8 cellular contexts compared by ENCODE assay signal in genomic region chr11:62552465-62552782, GRCh38. TPM values are rescaled to one million over a fixed set of nuclear protein-coding genes. Genes with fewer than 3 reads are reported as not detected.
DNase-seq lines count a peak whose midpoint lies in the region; ATAC-seq and TF ChIP-seq lines count a peak whose summit lies in the region.

No MANE protein-coding gene starts in this region.

- H3K4me1 ChIP-seq in ascending aorta, result peaks cover 41 to 86% of the 10 kb centered on the region in 2 donors
- H3K4me1 ChIP-seq in liver (ENCODE audit: control insufficient read depth in 4 of 4, insufficient read depth in 4 of 4, low read length in 3 of 4), result peaks cover 12 to 76% (median 57%) of the 10 kb centered on the region in 4 donors
- peaks cover 93 to 100% (median 96%) of the 10 kb centered on the region in 4 donors for H3K4me1 ChIP-seq in upper lobe of left lung

- peaks cover 3% of the 10 kb centered on the region for H3K27me3 Mint-ChIP-seq in activated naive CD4-positive, alpha-beta T cell treated with anti-CD3 and anti-CD28 coated beads for 36 hours (ENCODE audit: low read depth)

- WGBS in liver, result 59% methylated on average over 4 of the region's 4 CpGs
- WGBS in upper lobe of left lung, 2 donors, result 40 to 44% methylated on average over 4 of the region's 4 CpGs
- 15 to 19% methylated on average over 4 of the region's 4 CpGs for WGBS in lower leg skin, 2 donors

- H3K4me3 Mint-ChIP-seq in activated naive CD4-positive, alpha-beta T cell treated with anti-CD3 and anti-CD28 coated beads for 36 hours, result no peak overlapping the region

- H3K9ac ChIP-seq in liver (ENCODE audit: low read depth in 1 of 2, low read length in 2 of 2), result peak overlapping the region in 1 of 2 donors; percentile 68

- intact Hi-C loops in activated naive CD4-positive, alpha-beta T cell treated with anti-CD3 and anti-CD28 coated beads for 36 hours (cut with micrococcal nuclease), result loop anchor here (1.0 to 10.0 kb wide), 2 partner anchors 39 to 1132 kb away; partner anchors contain the start of genes RTN3 and TUT1
- intact Hi-C loops in ascending aorta (cut with DNase I) (no loop called here), lower leg skin (cut with DNase I; ENCODE audit: low total_unique reads) (no loop called here)

- TF ChIP-seq CTCF in ascending aorta (IDR thresholded peaks at IDR 0.05) (no peak), liver (IDR thresholded peaks at IDR 0.05; ENCODE audit: low read depth, low read length, missing input control) (no peak), upper lobe of left lung (IDR thresholded peaks at IDR 0.05) (no peak), lower leg skin (IDR thresholded peaks at IDR 0.05) (no peak)

- TF ChIP-seq EP300 in upper lobe of left lung (IDR thresholded peaks at IDR 0.05), result no peak

- H3K36me3 Mint-ChIP-seq in activated naive CD4-positive, alpha-beta T cell treated with anti-CD3 and anti-CD28 coated beads for 36 hours (ENCODE audit: low read depth), result peaks cover 13% of the 10 kb centered on the region

- no peaks in the 10 kb centered on the region for H3K9me3 ChIP-seq in ascending aorta
- H3K9me3 ChIP-seq in liver (ENCODE audit: control insufficient read depth in 4 of 4, low read length in 3 of 4), result no peaks in the 10 kb centered on the region
- H3K9me3 ChIP-seq in upper lobe of left lung, result no peaks in the 10 kb centered on the region

- no peak for TF ChIP-seq POLR2A in upper lobe of left lung (IDR thresholded peaks at IDR 0.05)
- no peak for TF ChIP-seq POLR2A in lower leg skin (IDR thresholded peaks at IDR 0.05)

- H3K4me1 Mint-ChIP-seq in activated naive CD4-positive, alpha-beta T cell treated with anti-CD3 and anti-CD28 coated beads for 36 hours (ENCODE audit: low read depth), result peaks cover 72% of the 10 kb centered on the region

- H3K4me3 ChIP-seq in ascending aorta (peak overlapping the region in 1 of 2 donors; percentile 55), liver (ENCODE audit: low read depth in 1 of 3, low read length in 3 of 3) (no peak overlapping the region), upper lobe of left lung (peak overlapping the region in 2 of 4 donors; percentile 26 to 29), lower leg skin (ENCODE audit: low read depth, poor library complexity, severe bottlenecking) (no peak overlapping the region)

- TF ChIP-seq RAD21 in liver (IDR thresholded peaks at IDR 0.05), result no peak

- no peak for ATAC-seq in upper lobe of left lung (ENCODE audit: low FRiP score in 2 of 2)
- ATAC-seq in HG03432 (IDR thresholded peaks at IDR 0.05; ENCODE audit: unreplicated experiment), result no peak

- H3K27ac ChIP-seq in ascending aorta (peak overlapping the region; percentile 94 to 96), liver (ENCODE audit: low read depth in 1 of 2, low read length in 2 of 2) (peak overlapping the region; percentile 83 to 84), upper lobe of left lung (peak overlapping the region; percentile 92 to 98 (median 95))

- H3K27me3 ChIP-seq in ascending aorta (no peaks in the 10 kb centered on the region), liver (ENCODE audit: control insufficient read depth in 4 of 4, insufficient read depth in 4 of 4, low read length in 3 of 4) (no peaks in the 10 kb centered on the region), upper lobe of left lung (no peaks in the 10 kb centered on the region)

- H3K27ac Mint-ChIP-seq in activated naive CD4-positive, alpha-beta T cell treated with anti-CD3 and anti-CD28 coated beads for 36 hours, result peak overlapping the region; percentile 67

- peak; percentile 32 for DNase-seq in activated naive CD4-positive, alpha-beta T cell treated with anti-CD3 and anti-CD28 coated beads for 36 hours
- DNase-seq in activated naive CD4-positive, alpha-beta T cell (lab: John Stamatoyannopoulos, UW), result no peak
- DNase-seq in ascending aorta (ENCODE audit: low spot score in 2 of 2), result no peak
- no peak for DNase-seq in upper lobe of left lung
- no peak for DNase-seq in lower leg skin (ENCODE audit: low spot score in 2 of 2)
- no peak for DNase-seq in HUDEP-2 (lab: John Stamatoyannopoulos, UW; ENCODE audit: unreplicated experiment in 76 of 76)

- CTCF ChIA-PET in activated naive CD4-positive, alpha-beta T cell treated with anti-CD3 and anti-CD28 coated beads for 36 hours (lab: Charles Lee), result interaction anchor here (0.5 to 6.0 kb wide), 10 partner anchors 7 to 168 kb away, joined by 3 to 55 read pairs (median 5); no protein-coding TSS in a partner anchor

- no peaks in the 10 kb centered on the region for H3K36me3 ChIP-seq in ascending aorta
- H3K36me3 ChIP-seq in liver (ENCODE audit: control insufficient read depth in 4 of 4, insufficient read depth in 3 of 4, low read depth in 1 of 4, low read length in 3 of 4), result peaks cover 0 to 4% (median 0%) of the 10 kb centered on the region in 4 donors
- H3K36me3 ChIP-seq in upper lobe of left lung, result no peaks in the 10 kb centered on the region

- peaks cover 1% of the 10 kb centered on the region for H3K9me3 Mint-ChIP-seq in activated naive CD4-positive, alpha-beta T cell treated with anti-CD3 and anti-CD28 coated beads for 36 hours

TF ChIP-seq in liver, 16 proteins besides CTCF, POLR2A, EP300 and RAD21 (continues in another document):
- no peak for TF ChIP-seq FOXA2 (IDR thresholded peaks at IDR 0.05)
- TF ChIP-seq TAF1 (conservative IDR thresholded peaks at IDR 0.05), result no peak
- TF ChIP-seq, protein P1, sequence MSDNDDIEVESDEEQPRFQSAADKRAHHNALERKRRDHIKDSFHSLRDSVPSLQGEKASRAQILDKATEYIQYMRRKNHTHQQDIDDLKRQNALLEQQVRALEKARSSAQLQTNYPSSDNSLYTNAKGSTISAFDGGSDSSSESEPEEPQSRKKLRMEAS (IDR thresholded peaks at IDR 0.05), result no peak
- no peak for TF ChIP-seq EGR1 (IDR thresholded peaks at IDR 0.05; ENCODE audit: low read depth in 2 of 2)
- TF ChIP-seq SP1 (IDR thresholded peaks at IDR 0.05), result no peak
- no peak for TF ChIP-seq HNF4G (IDR thresholded peaks at IDR 0.05)
- no peak for TF ChIP-seq NR2F2 (IDR thresholded peaks at IDR 0.05)
- TF ChIP-seq FOXA1 (IDR thresholded peaks at IDR 0.05), result no peak
- TF ChIP-seq JUND (IDR thresholded peaks at IDR 0.05), result no peak
- TF ChIP-seq, protein P2, sequence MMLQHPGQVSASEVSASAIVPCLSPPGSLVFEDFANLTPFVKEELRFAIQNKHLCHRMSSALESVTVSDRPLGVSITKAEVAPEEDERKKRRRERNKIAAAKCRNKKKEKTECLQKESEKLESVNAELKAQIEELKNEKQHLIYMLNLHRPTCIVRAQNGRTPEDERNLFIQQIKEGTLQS (IDR thresholded peaks at IDR 0.05), result no peak
- TF ChIP-seq, protein P3, sequence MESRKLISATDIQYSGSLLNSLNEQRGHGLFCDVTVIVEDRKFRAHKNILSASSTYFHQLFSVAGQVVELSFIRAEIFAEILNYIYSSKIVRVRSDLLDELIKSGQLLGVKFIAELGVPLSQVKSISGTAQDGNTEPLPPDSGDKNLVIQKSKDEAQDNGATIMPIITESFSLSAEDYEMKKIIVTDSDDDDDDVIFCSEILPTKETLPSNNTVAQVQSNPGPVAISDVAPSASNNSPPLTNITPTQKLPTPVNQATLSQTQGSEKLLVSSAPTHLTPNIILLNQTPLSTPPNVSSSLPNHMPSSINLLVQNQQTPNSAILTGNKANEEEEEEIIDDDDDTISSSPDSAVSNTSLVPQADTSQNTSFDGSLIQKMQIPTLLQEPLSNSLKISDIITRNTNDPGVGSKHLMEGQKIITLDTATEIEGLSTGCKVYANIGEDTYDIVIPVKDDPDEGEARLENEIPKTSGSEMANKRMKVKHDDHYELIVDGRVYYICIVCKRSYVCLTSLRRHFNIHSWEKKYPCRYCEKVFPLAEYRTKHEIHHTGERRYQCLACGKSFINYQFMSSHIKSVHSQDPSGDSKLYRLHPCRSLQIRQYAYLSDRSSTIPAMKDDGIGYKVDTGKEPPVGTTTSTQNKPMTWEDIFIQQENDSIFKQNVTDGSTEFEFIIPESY (IDR thresholded peaks at IDR 0.05), result no peak
- TF ChIP-seq GABPA (IDR thresholded peaks at IDR 0.05 in 1 of 2, conservative IDR thresholded peaks at IDR 0.05 in 1 of 2), result no peak
- TF ChIP-seq RXRA (IDR thresholded peaks at IDR 0.05), result no peak

RNA-seq across cellular contexts. Expression of gene AHNAK, which starts 5.8 kb away (rescaled TPM):
- total RNA-seq in activated naive CD4-positive, alpha-beta T cell treated with anti-CD3 and anti-CD28 coated beads for 36 hours, result 1 to 10 TPM; 9.2 to 9.4 TPM
- total RNA-seq in ascending aorta (718 TPM), liver (100 to 1,000 TPM in 1 of 2 donors, 10 to 100 TPM in 1; 53.6 to 110 TPM), upper lobe of left lung (1,000 to 10,000 TPM in 2 of 6 donors, 100 to 1,000 TPM in 4; 583 to 1,153 (median 829) TPM), lower leg skin (1,000 to 10,000 TPM; 1,345 to 1,611 (median 1,532) TPM)
- 10 to 100 TPM; 22.6 to 22.7 TPM for polyA plus RNA-seq in liver

RNA-seq across cellular contexts. Expression of gene EEF1G, which starts 21.3 kb away (rescaled TPM):
- total RNA-seq in activated naive CD4-positive, alpha-beta T cell treated with anti-CD3 and anti-CD28 coated beads for 36 hours, result 1,000 to 10,000 TPM; 2,282 to 2,440 TPM
- total RNA-seq in ascending aorta (1,083 TPM), liver (100 to 1,000 TPM; 373 to 640 TPM), upper lobe of left lung (100 to 1,000 TPM; 557 to 997 (median 889) TPM), lower leg skin (1,000 to 10,000 TPM; 2,343 to 3,224 (median 2,571) TPM)
- 100 to 1,000 TPM; 251 to 566 TPM for polyA plus RNA-seq in liver

RNA-seq across cellular contexts. Expression of gene TUT1, which starts 38.9 kb away (rescaled TPM):
- total RNA-seq in activated naive CD4-positive, alpha-beta T cell treated with anti-CD3 and anti-CD28 coated beads for 36 hours, result 10 to 100 TPM; 38.2 to 42.0 TPM
- total RNA-seq in ascending aorta (18.4 TPM), liver (10 to 100 TPM in 1 of 2 donors, 1 to 10 TPM in 1; 5.6 to 12.1 TPM), upper lobe of left lung (10 to 100 TPM in 3 of 6 donors, 1 to 10 TPM in 3; 5.3 to 25.4 (median 11.7) TPM), lower leg skin (10 to 100 TPM; 11.0 to 29.8 (median 15.8) TPM)
- polyA plus RNA-seq in liver, result 10 to 100 TPM; 15.2 to 15.8 TPM

RNA-seq across cellular contexts. Expression of gene MTA2, which starts 49.2 kb away (rescaled TPM):
- 100 to 1,000 TPM; 191 to 197 TPM for total RNA-seq in activated naive CD4-positive, alpha-beta T cell treated with anti-CD3 and anti-CD28 coated beads for 36 hours
- total RNA-seq in ascending aorta (79.2 TPM), liver (10 to 100 TPM; 43.1 to 55.3 TPM), upper lobe of left lung (10 to 100 TPM; 57.6 to 88.0 (median 69.8) TPM), lower leg skin (100 to 1,000 TPM in 2 of 4 donors, 10 to 100 TPM in 2; 91.3 to 139 (median 98.3) TPM)
- polyA plus RNA-seq in liver, result 10 to 100 TPM in 1 of 2 donors, 1 to 10 TPM in 1; 4.4 to 21.4 TPM

Comparison
In these comparisons a context has a peak if more than half of its experiments do, and no peak if none do; other contexts are left out.
1. RNA of gene AHNAK, which starts 5.8 kb away (total RNA-seq): 1,345 to 1,611 TPM in lower leg skin, 583 to 1,153 TPM in upper lobe of left lung, 718 TPM in ascending aorta (single experiment) and 53.6 to 110 TPM in liver; 9.2 to 9.4 TPM in activated naive CD4-positive, alpha-beta T cell treated with anti-CD3 and anti-CD28 coated beads for 36 hours; every median in the first group is over 4 times any median in the second.
2. Peak in every context shown above with its lines, with median percentiles within 50 percentile points of each other: H3K27ac ChIP-seq.